ENCODE assay signal across 16 cellular contexts in the genomic region with DNA sequence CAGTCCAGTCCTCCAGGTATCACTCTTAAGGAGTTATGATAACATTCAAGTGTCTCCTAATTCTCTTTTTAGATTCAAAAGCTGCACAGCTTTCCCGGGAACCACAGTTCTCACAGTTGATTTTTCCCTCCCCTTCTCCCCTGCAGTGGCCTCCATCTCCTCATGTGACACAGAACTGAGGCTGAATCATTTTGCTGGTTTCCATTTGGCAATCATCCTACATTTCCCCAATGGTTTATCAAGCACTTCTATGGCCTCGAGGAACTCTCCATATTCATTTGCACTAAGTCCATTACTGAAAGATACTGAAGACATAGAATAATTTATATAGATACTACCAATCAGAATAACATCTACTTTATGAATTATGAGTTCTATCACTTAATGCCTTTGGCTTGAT.
DNase-seq lines count a peak whose midpoint lies in the region; ATAC-seq and TF ChIP-seq lines count a peak whose summit lies in the region.
"Had no signal": no experiment of that assay in that cellular context is flagged by ENCODE, and none has a peak within 500 bp of the region (broad histone marks: within the 10 kb centered on the region; RNA-seq: fewer than 3 reads in every experiment).

No MANE protein-coding gene starts in this region.

- peaks cover 5% of the 10 kb centered on the region for H3F3A ChIP-seq in GM23248 (ENCODE audit: insufficient read depth)

- H3K79me2 ChIP-seq in GM23248 (ENCODE audit: insufficient read depth): no peaks in the 10 kb centered on the region

- no peak overlapping the region for H3K4me2 ChIP-seq in GM23248 (ENCODE audit: unreplicated experiment)

- no peak overlapping the region for H2AFZ ChIP-seq in GM23248

- no peak overlapping the region for H3K27ac ChIP-seq in GM23248
- H3K27ac ChIP-seq: C4-2B, HL-60 had no signal

- in situ Hi-C loops in GM23248 (cut with MboI): no loop called here

- no peak overlapping the region for H3K9ac ChIP-seq in GM23248

- H3K4me3 ChIP-seq in GM23248 (no peak overlapping the region), fibroblast of mammary gland (ENCODE audit: control insufficient read depth, low read depth, low read length) (no peak overlapping the region)

- no peak for ATAC-seq in left lobe of liver
- no peak for ATAC-seq in GM19351 (IDR thresholded peaks at IDR 0.05; ENCODE audit: unreplicated experiment)

- no peaks in the 10 kb centered on the region for H3K36me3 ChIP-seq in GM23248 (ENCODE audit: low read depth)
- H3K36me3 ChIP-seq: BE2C had no signal

- H3K4me1 ChIP-seq in GM23248 (ENCODE audit: insufficient read depth): peaks cover 8% of the 10 kb centered on the region
- H3K4me1 ChIP-seq: BE2C had no signal

- TF ChIP-seq CTCF in fibroblast of mammary gland (conservative IDR thresholded peaks at IDR 0.05; ENCODE audit: control insufficient read depth, insufficient read depth, low read depth, low read length): no peak

- H3K9me3 ChIP-seq in GM23248 (ENCODE audit: low read depth): no peaks in the 10 kb centered on the region
- H3K9me3 ChIP-seq: BE2C had no signal

- no peaks in the 10 kb centered on the region for H3K9me2 ChIP-seq in GM23248 (ENCODE audit: insufficient read depth)

- WGBS in GM23248 (ENCODE audit: low coverage in 1 of 2, low lambda C conversion rate in 2 of 2, missing lambda C conversion rate in 2 of 2), 2 experiments: 67 to 80% methylated on average over 2 of the region's 2 CpGs

- no peaks in the 10 kb centered on the region for H4K20me1 ChIP-seq in GM23248 (ENCODE audit: insufficient read depth)

- no peaks in the 10 kb centered on the region for H3K27me3 ChIP-seq in GM23248 (replicated peaks; ENCODE audit: insufficient read depth)
- H3K27me3 ChIP-seq: BE2C had no signal

- DNase-seq in AG08395 (ENCODE audit: low spot score) (peak; percentile 48), GM23248 (peak; percentile 33), fibroblast of mammary gland (ENCODE audit: low read depth) (peak; percentile 80), myocyte (ENCODE audit: low read depth) (peak; percentile 10), left lobe of liver (ENCODE audit: low spot score) (no peak)
- no peak for DNase-seq in stimulated activated CD4-positive, alpha-beta T cell treated with anti-CD3 and anti-CD28 coated beads, Interleukin-4, amount 100 ng/mL, for 4 hours
- DNase-seq: 8988T; BE2C; CD4-positive, alpha-beta memory T cell; DMS79; EL; HCEC 1CT; HFFc6 had no signal

Comparison
In these comparisons a context has a peak if more than half of its experiments do, and no peak if none do; other contexts are left out.
1. DNase-seq: peak in AG08395 (single experiment), GM23248 (single experiment), fibroblast of mammary gland (single experiment) and myocyte (single experiment); none in left lobe of liver (single experiment) and stimulated activated CD4-positive, alpha-beta T cell treated with anti-CD3 and anti-CD28 coated beads, Interleukin-4, amount 100 ng/mL, for 4 hours (0 of 2).